Comparison of ENCODE assay signal across 1 cellular context in the genomic region with DNA sequence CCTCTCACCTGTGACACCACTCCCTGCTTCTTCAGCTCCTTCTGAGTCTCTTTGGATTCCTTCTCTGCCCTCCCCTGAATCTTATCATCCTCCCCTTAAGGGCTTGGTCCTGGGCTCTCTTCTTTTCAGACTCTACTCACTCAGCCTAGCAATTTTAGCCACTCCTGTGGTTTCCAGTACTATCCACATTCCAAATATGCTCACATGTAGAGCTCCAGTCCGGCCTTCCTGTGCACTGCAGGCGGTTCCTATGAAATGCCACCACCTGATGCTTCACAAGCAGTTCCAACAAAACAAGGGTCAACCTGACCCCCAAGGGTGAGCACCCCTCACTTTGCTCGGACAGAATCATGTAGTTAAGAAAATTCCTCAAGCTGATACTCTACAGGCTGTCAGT.
TF ChIP-seq lines count a peak whose summit lies in the region.

No MANE protein-coding gene starts in this region.

TF ChIP-seq in K562, 482 proteins besides CTCF, POLR2A, EP300 and RAD21 (continued from another document):
- TF ChIP-seq, protein P1, sequence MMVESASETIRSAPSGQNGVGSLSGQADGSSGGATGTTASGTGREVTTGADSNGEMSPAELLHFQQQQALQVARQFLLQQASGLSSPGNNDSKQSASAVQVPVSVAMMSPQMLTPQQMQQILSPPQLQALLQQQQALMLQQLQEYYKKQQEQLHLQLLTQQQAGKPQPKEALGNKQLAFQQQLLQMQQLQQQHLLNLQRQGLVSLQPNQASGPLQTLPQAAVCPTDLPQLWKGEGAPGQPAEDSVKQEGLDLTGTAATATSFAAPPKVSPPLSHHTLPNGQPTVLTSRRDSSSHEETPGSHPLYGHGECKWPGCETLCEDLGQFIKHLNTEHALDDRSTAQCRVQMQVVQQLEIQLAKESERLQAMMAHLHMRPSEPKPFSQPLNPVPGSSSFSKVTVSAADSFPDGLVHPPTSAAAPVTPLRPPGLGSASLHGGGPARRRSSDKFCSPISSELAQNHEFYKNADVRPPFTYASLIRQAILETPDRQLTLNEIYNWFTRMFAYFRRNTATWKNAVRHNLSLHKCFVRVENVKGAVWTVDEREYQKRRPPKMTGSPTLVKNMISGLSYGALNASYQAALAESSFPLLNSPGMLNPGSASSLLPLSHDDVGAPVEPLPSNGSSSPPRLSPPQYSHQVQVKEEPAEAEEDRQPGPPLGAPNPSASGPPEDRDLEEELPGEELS (CRISPR knock-in tag; IDR thresholded peaks at IDR 0.05; ENCODE audit: borderline replicate concordance), result no peak
- TF ChIP-seq SMARCC2 (IDR thresholded peaks at IDR 0.05; ENCODE audit: low read depth) (no peak), STAT5B (CRISPR knock-in tag; IDR thresholded peaks at IDR 0.05) (no peak), NFE2 (IDR thresholded peaks at IDR 0.05; ENCODE audit: low read depth) (no peak), ZBTB7A (IDR thresholded peaks at IDR 0.05; ENCODE audit: borderline replicate concordance, control insufficient read depth, low read depth, low read length) (no peak), ADNP (tag; IDR thresholded peaks at IDR 0.05) (no peak), ZNF699 (CRISPR knock-in tag; IDR thresholded peaks at IDR 0.05; ENCODE audit: insufficient replicate concordance) (no peak), HOXB6 (CRISPR knock-in tag; IDR thresholded peaks at IDR 0.05; ENCODE audit: borderline replicate concordance) (no peak), ZNF146 (CRISPR knock-in tag; IDR thresholded peaks at IDR 0.05; ENCODE audit: unreplicated experiment) (no peak)
- TF ChIP-seq, protein P2, sequence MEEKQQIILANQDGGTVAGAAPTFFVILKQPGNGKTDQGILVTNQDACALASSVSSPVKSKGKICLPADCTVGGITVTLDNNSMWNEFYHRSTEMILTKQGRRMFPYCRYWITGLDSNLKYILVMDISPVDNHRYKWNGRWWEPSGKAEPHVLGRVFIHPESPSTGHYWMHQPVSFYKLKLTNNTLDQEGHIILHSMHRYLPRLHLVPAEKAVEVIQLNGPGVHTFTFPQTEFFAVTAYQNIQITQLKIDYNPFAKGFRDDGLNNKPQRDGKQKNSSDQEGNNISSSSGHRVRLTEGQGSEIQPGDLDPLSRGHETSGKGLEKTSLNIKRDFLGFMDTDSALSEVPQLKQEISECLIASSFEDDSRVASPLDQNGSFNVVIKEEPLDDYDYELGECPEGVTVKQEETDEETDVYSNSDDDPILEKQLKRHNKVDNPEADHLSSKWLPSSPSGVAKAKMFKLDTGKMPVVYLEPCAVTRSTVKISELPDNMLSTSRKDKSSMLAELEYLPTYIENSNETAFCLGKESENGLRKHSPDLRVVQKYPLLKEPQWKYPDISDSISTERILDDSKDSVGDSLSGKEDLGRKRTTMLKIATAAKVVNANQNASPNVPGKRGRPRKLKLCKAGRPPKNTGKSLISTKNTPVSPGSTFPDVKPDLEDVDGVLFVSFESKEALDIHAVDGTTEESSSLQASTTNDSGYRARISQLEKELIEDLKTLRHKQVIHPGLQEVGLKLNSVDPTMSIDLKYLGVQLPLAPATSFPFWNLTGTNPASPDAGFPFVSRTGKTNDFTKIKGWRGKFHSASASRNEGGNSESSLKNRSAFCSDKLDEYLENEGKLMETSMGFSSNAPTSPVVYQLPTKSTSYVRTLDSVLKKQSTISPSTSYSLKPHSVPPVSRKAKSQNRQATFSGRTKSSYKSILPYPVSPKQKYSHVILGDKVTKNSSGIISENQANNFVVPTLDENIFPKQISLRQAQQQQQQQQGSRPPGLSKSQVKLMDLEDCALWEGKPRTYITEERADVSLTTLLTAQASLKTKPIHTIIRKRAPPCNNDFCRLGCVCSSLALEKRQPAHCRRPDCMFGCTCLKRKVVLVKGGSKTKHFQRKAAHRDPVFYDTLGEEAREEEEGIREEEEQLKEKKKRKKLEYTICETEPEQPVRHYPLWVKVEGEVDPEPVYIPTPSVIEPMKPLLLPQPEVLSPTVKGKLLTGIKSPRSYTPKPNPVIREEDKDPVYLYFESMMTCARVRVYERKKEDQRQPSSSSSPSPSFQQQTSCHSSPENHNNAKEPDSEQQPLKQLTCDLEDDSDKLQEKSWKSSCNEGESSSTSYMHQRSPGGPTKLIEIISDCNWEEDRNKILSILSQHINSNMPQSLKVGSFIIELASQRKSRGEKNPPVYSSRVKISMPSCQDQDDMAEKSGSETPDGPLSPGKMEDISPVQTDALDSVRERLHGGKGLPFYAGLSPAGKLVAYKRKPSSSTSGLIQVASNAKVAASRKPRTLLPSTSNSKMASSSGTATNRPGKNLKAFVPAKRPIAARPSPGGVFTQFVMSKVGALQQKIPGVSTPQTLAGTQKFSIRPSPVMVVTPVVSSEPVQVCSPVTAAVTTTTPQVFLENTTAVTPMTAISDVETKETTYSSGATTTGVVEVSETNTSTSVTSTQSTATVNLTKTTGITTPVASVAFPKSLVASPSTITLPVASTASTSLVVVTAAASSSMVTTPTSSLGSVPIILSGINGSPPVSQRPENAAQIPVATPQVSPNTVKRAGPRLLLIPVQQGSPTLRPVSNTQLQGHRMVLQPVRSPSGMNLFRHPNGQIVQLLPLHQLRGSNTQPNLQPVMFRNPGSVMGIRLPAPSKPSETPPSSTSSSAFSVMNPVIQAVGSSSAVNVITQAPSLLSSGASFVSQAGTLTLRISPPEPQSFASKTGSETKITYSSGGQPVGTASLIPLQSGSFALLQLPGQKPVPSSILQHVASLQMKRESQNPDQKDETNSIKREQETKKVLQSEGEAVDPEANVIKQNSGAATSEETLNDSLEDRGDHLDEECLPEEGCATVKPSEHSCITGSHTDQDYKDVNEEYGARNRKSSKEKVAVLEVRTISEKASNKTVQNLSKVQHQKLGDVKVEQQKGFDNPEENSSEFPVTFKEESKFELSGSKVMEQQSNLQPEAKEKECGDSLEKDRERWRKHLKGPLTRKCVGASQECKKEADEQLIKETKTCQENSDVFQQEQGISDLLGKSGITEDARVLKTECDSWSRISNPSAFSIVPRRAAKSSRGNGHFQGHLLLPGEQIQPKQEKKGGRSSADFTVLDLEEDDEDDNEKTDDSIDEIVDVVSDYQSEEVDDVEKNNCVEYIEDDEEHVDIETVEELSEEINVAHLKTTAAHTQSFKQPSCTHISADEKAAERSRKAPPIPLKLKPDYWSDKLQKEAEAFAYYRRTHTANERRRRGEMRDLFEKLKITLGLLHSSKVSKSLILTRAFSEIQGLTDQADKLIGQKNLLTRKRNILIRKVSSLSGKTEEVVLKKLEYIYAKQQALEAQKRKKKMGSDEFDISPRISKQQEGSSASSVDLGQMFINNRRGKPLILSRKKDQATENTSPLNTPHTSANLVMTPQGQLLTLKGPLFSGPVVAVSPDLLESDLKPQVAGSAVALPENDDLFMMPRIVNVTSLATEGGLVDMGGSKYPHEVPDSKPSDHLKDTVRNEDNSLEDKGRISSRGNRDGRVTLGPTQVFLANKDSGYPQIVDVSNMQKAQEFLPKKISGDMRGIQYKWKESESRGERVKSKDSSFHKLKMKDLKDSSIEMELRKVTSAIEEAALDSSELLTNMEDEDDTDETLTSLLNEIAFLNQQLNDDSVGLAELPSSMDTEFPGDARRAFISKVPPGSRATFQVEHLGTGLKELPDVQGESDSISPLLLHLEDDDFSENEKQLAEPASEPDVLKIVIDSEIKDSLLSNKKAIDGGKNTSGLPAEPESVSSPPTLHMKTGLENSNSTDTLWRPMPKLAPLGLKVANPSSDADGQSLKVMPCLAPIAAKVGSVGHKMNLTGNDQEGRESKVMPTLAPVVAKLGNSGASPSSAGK (IDR thresholded peaks at IDR 0.05), result no peak
- TF ChIP-seq, protein P3, sequence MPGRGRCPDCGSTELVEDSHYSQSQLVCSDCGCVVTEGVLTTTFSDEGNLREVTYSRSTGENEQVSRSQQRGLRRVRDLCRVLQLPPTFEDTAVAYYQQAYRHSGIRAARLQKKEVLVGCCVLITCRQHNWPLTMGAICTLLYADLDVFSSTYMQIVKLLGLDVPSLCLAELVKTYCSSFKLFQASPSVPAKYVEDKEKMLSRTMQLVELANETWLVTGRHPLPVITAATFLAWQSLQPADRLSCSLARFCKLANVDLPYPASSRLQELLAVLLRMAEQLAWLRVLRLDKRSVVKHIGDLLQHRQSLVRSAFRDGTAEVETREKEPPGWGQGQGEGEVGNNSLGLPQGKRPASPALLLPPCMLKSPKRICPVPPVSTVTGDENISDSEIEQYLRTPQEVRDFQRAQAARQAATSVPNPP (IDR thresholded peaks at IDR 0.05; ENCODE audit: borderline replicate concordance, insufficient read depth, insufficient read length), result no peak
- TF ChIP-seq, protein P4, sequence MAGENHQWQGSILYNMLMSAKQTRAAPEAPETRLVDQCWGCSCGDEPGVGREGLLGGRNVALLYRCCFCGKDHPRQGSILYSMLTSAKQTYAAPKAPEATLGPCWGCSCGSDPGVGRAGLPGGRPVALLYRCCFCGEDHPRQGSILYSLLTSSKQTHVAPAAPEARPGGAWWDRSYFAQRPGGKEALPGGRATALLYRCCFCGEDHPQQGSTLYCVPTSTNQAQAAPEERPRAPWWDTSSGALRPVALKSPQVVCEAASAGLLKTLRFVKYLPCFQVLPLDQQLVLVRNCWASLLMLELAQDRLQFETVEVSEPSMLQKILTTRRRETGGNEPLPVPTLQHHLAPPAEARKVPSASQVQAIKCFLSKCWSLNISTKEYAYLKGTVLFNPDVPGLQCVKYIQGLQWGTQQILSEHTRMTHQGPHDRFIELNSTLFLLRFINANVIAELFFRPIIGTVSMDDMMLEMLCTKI (IDR thresholded peaks at IDR 0.05; ENCODE audit: partially characterized antibody), result no peak
- TF ChIP-seq, protein P5, sequence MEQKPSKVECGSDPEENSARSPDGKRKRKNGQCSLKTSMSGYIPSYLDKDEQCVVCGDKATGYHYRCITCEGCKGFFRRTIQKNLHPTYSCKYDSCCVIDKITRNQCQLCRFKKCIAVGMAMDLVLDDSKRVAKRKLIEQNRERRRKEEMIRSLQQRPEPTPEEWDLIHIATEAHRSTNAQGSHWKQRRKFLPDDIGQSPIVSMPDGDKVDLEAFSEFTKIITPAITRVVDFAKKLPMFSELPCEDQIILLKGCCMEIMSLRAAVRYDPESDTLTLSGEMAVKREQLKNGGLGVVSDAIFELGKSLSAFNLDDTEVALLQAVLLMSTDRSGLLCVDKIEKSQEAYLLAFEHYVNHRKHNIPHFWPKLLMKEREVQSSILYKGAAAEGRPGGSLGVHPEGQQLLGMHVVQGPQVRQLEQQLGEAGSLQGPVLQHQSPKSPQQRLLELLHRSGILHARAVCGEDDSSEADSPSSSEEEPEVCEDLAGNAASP (IDR thresholded peaks at IDR 0.05), result no peak
- TF ChIP-seq, protein P6, sequence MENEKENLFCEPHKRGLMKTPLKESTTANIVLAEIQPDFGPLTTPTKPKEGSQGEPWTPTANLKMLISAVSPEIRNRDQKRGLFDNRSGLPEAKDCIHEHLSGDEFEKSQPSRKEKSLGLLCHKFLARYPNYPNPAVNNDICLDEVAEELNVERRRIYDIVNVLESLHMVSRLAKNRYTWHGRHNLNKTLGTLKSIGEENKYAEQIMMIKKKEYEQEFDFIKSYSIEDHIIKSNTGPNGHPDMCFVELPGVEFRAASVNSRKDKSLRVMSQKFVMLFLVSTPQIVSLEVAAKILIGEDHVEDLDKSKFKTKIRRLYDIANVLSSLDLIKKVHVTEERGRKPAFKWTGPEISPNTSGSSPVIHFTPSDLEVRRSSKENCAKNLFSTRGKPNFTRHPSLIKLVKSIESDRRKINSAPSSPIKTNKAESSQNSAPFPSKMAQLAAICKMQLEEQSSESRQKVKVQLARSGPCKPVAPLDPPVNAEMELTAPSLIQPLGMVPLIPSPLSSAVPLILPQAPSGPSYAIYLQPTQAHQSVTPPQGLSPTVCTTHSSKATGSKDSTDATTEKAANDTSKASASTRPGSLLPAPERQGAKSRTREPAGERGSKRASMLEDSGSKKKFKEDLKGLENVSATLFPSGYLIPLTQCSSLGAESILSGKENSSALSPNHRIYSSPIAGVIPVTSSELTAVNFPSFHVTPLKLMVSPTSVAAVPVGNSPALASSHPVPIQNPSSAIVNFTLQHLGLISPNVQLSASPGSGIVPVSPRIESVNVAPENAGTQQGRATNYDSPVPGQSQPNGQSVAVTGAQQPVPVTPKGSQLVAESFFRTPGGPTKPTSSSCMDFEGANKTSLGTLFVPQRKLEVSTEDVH (IDR thresholded peaks at IDR 0.05; ENCODE audit: low read depth, partially characterized antibody), result no peak
